ENCODE assay signal across 3 cellular contexts in genomic region chr5:828194-828593, GRCh38. TPM values are rescaled to one million over a fixed set of nuclear protein-coding genes. Genes with fewer than 3 reads are reported as not detected.
"Had no signal": no experiment of that assay in that cellular context is flagged by ENCODE, and none has a peak within 500 bp of the region (broad histone marks: within the 10 kb centered on the region; RNA-seq: fewer than 3 reads in every experiment).

No MANE protein-coding gene starts in this region.

RNA-seq across cellular contexts. Expression of gene ZDHHC11B, which starts 43.7 kb away (rescaled TPM):
- total RNA-seq: activated CD4-positive, alpha-beta memory T cell treated with anti-CD3 and anti-CD28 coated beads, Interleukin-2, amount 10 ng/mL, durations not matched to agents 7 days and 5 days; activated CD4-positive, alpha-beta T cell treated with anti-CD3 and anti-CD28 coated beads, Interleukin-2, amount 10 ng/mL, durations not matched to agents 24 days and 14 days; T-helper 1 cell treated with Interleukin-12 subunit alpha and Interleukin-12 subunit beta and Interleukin-4 antibody, amounts not matched to agents 30 ng/mL and 1 ng/mL, for 36 hours had no signal
